12 cellular contexts compared by ENCODE assay signal in the genomic region with DNA sequence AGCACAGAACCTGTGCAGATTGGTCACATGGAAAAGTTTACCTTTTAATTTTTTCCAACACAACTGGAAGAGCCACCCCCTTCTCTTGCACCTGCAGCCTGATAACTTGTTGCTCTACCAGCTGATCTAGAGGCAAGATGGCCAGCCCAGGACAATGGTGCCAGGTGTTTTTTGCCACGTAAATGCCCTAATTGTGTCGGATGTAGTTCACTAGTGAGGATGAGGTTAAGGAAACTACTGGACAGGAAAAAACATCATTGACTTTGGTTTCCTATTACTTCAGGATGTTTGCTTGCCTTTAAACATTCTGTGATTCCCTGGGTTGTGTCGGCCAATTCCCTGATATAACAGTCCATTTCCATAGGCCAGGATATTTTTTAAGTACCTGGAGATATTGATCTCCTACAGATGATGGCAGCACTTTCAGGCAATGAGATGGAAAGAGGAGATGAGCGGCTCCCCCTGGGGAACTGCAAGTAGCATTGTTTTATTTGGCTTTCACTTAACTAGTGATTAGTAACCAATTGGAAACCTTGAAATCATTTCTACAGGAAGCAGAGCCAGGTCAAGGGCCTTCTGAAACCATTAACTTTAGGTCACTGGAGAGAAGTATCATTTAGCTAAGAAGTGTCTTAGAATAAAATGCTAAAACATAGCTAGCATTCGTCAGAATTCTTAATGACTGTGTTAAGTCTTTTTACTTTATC.
DNase-seq lines count a peak whose midpoint lies in the region; ATAC-seq, FAIRE-seq and TF ChIP-seq lines count a peak whose summit lies in the region.
"Had no signal": no experiment of that assay in that cellular context is flagged by ENCODE, and none has a peak within 500 bp of the region (broad histone marks: within the 10 kb centered on the region; RNA-seq: fewer than 3 reads in every experiment).

No MANE protein-coding gene starts in this region.

- DNase-seq in A549 (ENCODE audit: low read depth in 1 of 2, low spot score in 1 of 2) (peak; percentile 14 to 29), epithelial cell of esophagus (ENCODE audit: low read depth) (peak; percentile 31), HuH-7.5 (ENCODE audit: low spot score) (no peak), C1 segment of cervical spinal cord (lab: John Stamatoyannopoulos, UW) (no peak), foreskin melanocyte (no peak)
- no peak for DNase-seq in stimulated activated naive CD8-positive, alpha-beta T cell treated with anti-CD3 and anti-CD28 coated beads, Interleukin-15, amount 100 ng/mL, for 72 hours
- DNase-seq: activated effector memory CD4-positive, alpha-beta T cell treated with anti-CD3 and anti-CD28 coated beads, Interleukin-2, amount 50 U/mL, for 16 hours; SIG-M5 had no signal

- no peaks in the 10 kb centered on the region for H3K27me3 Mint-ChIP-seq in stimulated activated naive CD8-positive, alpha-beta T cell treated with anti-CD3 and anti-CD28 coated beads, Interleukin-15, amount 100 ng/mL, for 72 hours

- TF ChIP-seq POLR2A in A549 (IDR thresholded peaks at IDR 0.05; ENCODE audit: low read length), result no peak

- H3K9me3 ChIP-seq in A549 (no peaks in the 10 kb centered on the region), Loucy (ENCODE audit: insufficient read depth, low read depth, low read length) (no peaks in the 10 kb centered on the region)
- H3K9me3 ChIP-seq: BLaER1, thoracic aorta had no signal

- H3K9me3 Mint-ChIP-seq in stimulated activated naive CD8-positive, alpha-beta T cell treated with anti-CD3 and anti-CD28 coated beads, Interleukin-15, amount 100 ng/mL, for 72 hours, result no peaks in the 10 kb centered on the region

- no peak overlapping the region for H3K27ac Mint-ChIP-seq in stimulated activated naive CD8-positive, alpha-beta T cell treated with anti-CD3 and anti-CD28 coated beads, Interleukin-15, amount 100 ng/mL, for 72 hours

- no peaks in the 10 kb centered on the region for H4K20me1 ChIP-seq in Loucy (ENCODE audit: insufficient read depth, low read length, poor library complexity, severe bottlenecking)
- H4K20me1 ChIP-seq: BLaER1 had no signal

- no peak overlapping the region for H2AFZ ChIP-seq in Loucy (ENCODE audit: low read length)

- ATAC-seq in A549, result peak; percentile 39 to 56; a peak in 2 of 6 replicates
- ATAC-seq in GM19463 (IDR thresholded peaks at IDR 0.05; ENCODE audit: unreplicated experiment), result peak; percentile 81
- ATAC-seq in stimulated activated naive CD8-positive, alpha-beta T cell treated with anti-CD3 and anti-CD28 coated beads, Interleukin-15, amount 100 ng/mL, for 72 hours, result no peak

- H3K79me2 ChIP-seq in Loucy (ENCODE audit: insufficient read depth, low read length), result no peaks in the 10 kb centered on the region

- no peak for TF ChIP-seq EP300 in A549 (IDR thresholded peaks at IDR 0.05)

- H3K9ac ChIP-seq in Loucy (ENCODE audit: low read depth, low read length, poor library complexity, severe bottlenecking), result no peak overlapping the region
- H3K9ac ChIP-seq: BLaER1 had no signal

- 69% methylated on average over 5 of the region's 5 CpGs for WGBS in A549 (ENCODE audit: missing lambda C conversion rate)

- H3K4me1 Mint-ChIP-seq in stimulated activated naive CD8-positive, alpha-beta T cell treated with anti-CD3 and anti-CD28 coated beads, Interleukin-15, amount 100 ng/mL, for 72 hours, result peaks cover 11% of the 10 kb centered on the region

- H3K4me2 ChIP-seq in A549 (peak overlapping the region; percentile 38; the same call in 2 of the 3 replicates), Loucy (ENCODE audit: low read depth, low read length, poor library complexity, severe bottlenecking) (no peak overlapping the region)

- no peaks in the 10 kb centered on the region for H3K27me3 ChIP-seq in Loucy (ENCODE audit: insufficient read depth, low read length, poor library complexity, severe bottlenecking)
- H3K27me3 ChIP-seq: BLaER1 had no signal

- H3K36me3 ChIP-seq in Loucy (ENCODE audit: insufficient read depth, low read length), result no peaks in the 10 kb centered on the region
- H3K36me3 ChIP-seq: BLaER1, thoracic aorta had no signal

- 0 out of 3 replicates have a peak, but pooled peaks have one; percentile 10 for TF ChIP-seq CTCF in A549 (IDR thresholded peaks at IDR 0.05)
- peak; percentile 35; the same call in 1 of the 2 replicates for TF ChIP-seq CTCF in Loucy (conservative IDR thresholded peaks at IDR 0.05; ENCODE audit: low read length)
- peak; percentile 23 for TF ChIP-seq CTCF in epithelial cell of esophagus (IDR thresholded peaks at IDR 0.05; ENCODE audit: insufficient read depth, low read depth, low read length, missing control alignments)

- no peaks in the 10 kb centered on the region for H3F3A ChIP-seq in Loucy (ENCODE audit: low read depth)

- no peak overlapping the region for H3K27ac ChIP-seq in A549
- H3K27ac ChIP-seq: BLaER1, thoracic aorta had no signal

- POLR2A ChIA-PET in A549 (lab: Yijun Ruan, JAX), result interaction anchor here (0.6 kb wide), 1 partner anchor 61 kb away, joined by 4 read pairs; no protein-coding TSS in a partner anchor

- no peaks in the 10 kb centered on the region for H3K9me2 ChIP-seq in Loucy (replicated peaks; ENCODE audit: low read depth, low read length)

- no peak overlapping the region for H3K4me3 Mint-ChIP-seq in stimulated activated naive CD8-positive, alpha-beta T cell treated with anti-CD3 and anti-CD28 coated beads, Interleukin-15, amount 100 ng/mL, for 72 hours

- CTCF ChIA-PET in A549 (lab: Yijun Ruan, JAX), result interaction anchor here (1.2 kb wide), 1 partner anchor 58 kb away, joined by 4 read pairs; no protein-coding TSS in a partner anchor

- no peak for FAIRE-seq in A549 (lab: Jason Lieb, UNC)

- peaks cover 19% of the 10 kb centered on the region for H3K4me1 ChIP-seq in A549
- no peaks in the 10 kb centered on the region for H3K4me1 ChIP-seq in Loucy (ENCODE audit: insufficient read depth, low read length, poor library complexity, severe bottlenecking)

- no peak overlapping the region for H3K4me3 ChIP-seq in A549
- H3K4me3 ChIP-seq in Loucy (ENCODE audit: low read length, poor library complexity, severe bottlenecking), result no peak overlapping the region
- H3K4me3 ChIP-seq in epithelial cell of esophagus (ENCODE audit: low read length), result no peak overlapping the region
- H3K4me3 ChIP-seq: BLaER1, thoracic aorta had no signal

- peak in 1 of 2 experiments; percentile 33; a peak in 2 of 5 replicates for TF ChIP-seq RAD21 in A549 (conservative IDR thresholded peaks at IDR 0.05 in 1 of 2, IDR thresholded peaks at IDR 0.05 in 1 of 2)

TF ChIP-seq in A549, 52 proteins besides CTCF, POLR2A, EP300 and RAD21:
- TF ChIP-seq JUNB (IDR thresholded peaks at IDR 0.05) (no peak), RARB (CRISPR knock-in tag; IDR thresholded peaks at IDR 0.05) (no peak), ZNF302 (CRISPR knock-in tag; IDR thresholded peaks at IDR 0.05) (no peak), HEYL (CRISPR knock-in tag; IDR thresholded peaks at IDR 0.05) (no peak), SREBF2 (IDR thresholded peaks at IDR 0.05) (no peak), MYC (IDR thresholded peaks at IDR 0.05; ENCODE audit: borderline replicate concordance, low read length) (no peak), CBX8 (IDR thresholded peaks at IDR 0.05) (no peak), SMC3 (IDR thresholded peaks at IDR 0.05) (0 out of 3 replicates have a peak, but pooled peaks have one; percentile 7)
- TF ChIP-seq, protein P1, sequence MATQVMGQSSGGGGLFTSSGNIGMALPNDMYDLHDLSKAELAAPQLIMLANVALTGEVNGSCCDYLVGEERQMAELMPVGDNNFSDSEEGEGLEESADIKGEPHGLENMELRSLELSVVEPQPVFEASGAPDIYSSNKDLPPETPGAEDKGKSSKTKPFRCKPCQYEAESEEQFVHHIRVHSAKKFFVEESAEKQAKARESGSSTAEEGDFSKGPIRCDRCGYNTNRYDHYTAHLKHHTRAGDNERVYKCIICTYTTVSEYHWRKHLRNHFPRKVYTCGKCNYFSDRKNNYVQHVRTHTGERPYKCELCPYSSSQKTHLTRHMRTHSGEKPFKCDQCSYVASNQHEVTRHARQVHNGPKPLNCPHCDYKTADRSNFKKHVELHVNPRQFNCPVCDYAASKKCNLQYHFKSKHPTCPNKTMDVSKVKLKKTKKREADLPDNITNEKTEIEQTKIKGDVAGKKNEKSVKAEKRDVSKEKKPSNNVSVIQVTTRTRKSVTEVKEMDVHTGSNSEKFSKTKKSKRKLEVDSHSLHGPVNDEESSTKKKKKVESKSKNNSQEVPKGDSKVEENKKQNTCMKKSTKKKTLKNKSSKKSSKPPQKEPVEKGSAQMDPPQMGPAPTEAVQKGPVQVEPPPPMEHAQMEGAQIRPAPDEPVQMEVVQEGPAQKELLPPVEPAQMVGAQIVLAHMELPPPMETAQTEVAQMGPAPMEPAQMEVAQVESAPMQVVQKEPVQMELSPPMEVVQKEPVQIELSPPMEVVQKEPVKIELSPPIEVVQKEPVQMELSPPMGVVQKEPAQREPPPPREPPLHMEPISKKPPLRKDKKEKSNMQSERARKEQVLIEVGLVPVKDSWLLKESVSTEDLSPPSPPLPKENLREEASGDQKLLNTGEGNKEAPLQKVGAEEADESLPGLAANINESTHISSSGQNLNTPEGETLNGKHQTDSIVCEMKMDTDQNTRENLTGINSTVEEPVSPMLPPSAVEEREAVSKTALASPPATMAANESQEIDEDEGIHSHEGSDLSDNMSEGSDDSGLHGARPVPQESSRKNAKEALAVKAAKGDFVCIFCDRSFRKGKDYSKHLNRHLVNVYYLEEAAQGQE (IDR thresholded peaks at IDR 0.05), result no peak

Comparison
In these comparisons a context has a peak if more than half of its experiments do, and no peak if none do; other contexts are left out.
1. DNase-seq: peak in A549 (2 of 2) and epithelial cell of esophagus (single experiment); none in HuH-7.5 (single experiment), C1 segment of cervical spinal cord (0 of 14), stimulated activated naive CD8-positive, alpha-beta T cell treated with anti-CD3 and anti-CD28 coated beads, Interleukin-15, amount 100 ng/mL, for 72 hours (0 of 2) and foreskin melanocyte (single experiment).
2. Peak in every context shown above with its lines, with median percentiles within 50 percentile points of each other: CTCF ChIP-seq.